Comparison of ENCODE assay signal across 1 cellular context in genomic region chr3:197427013-197427412, GRCh38.
TF ChIP-seq lines count a peak whose summit lies in the region.

No MANE protein-coding gene starts in this region.

TF ChIP-seq in SK-N-SH treated with all-trans-retinoic acid at 6 μM for 48 hours, 23 proteins besides CTCF, POLR2A, EP300 and RAD21 (continued from another document):
- 0 out of 2 replicates have a peak, but pooled peaks have one; percentile 72 for TF ChIP-seq ARNTL (CRISPR knock-in tag; IDR thresholded peaks at IDR 0.05; ENCODE audit: borderline replicate concordance, low read depth)
- TF ChIP-seq PPARA (CRISPR knock-in tag; IDR thresholded peaks at IDR 0.05; ENCODE audit: borderline replicate concordance) = no peak
- TF ChIP-seq ZNF70 (CRISPR knock-in tag; IDR thresholded peaks at IDR 0.05) = no peak
- TF ChIP-seq RARB (CRISPR knock-in tag; IDR thresholded peaks at IDR 0.05) = no peak
- TF ChIP-seq BACH2 (CRISPR knock-in tag; IDR thresholded peaks at IDR 0.05; ENCODE audit: borderline replicate concordance) = no peak
- TF ChIP-seq ZNF565 (CRISPR knock-in tag; conservative IDR thresholded peaks at IDR 0.05; ENCODE audit: low read depth) = no peak
- TF ChIP-seq SNAI2 (CRISPR knock-in tag; IDR thresholded peaks at IDR 0.05) = no peak
- peak; percentile 60; the same call in 1 of the 2 replicates for TF ChIP-seq TSHZ2 (CRISPR knock-in tag; IDR thresholded peaks at IDR 0.05)
- no peak for TF ChIP-seq ZC3H10 (CRISPR knock-in tag; IDR thresholded peaks at IDR 0.05)
- TF ChIP-seq CSDC2 (CRISPR knock-in tag; IDR thresholded peaks at IDR 0.05) = peak; percentile 33; the same call in 1 of the 2 replicates
- peak; percentile 66; the same call in 1 of the 2 replicates for TF ChIP-seq TCF4 (CRISPR knock-in tag; IDR thresholded peaks at IDR 0.05; ENCODE audit: borderline replicate concordance)
- no peak for TF ChIP-seq ZFP3 (CRISPR knock-in tag; IDR thresholded peaks at IDR 0.05)
